In the genomic region with DNA sequence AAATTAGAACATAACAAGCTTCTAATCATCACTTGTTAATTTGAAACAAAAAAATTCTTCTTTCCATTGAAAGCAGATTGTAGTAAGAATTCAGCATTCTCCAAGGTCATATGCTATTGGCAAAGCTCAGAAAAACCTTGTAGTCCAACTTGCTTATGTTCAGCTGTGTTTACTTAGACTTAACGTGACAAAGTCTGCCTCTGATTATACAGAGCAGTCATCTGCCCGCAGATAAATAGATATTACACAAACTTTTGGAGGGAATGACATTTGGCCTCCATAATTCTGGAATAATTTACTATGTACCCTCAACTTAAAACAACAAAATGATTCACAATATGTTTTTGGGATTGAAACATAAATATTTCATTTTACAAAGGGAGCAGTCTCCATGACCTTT, we compare ENCODE assay signal across 19 cellular contexts. TPM values are rescaled to one million over a fixed set of nuclear protein-coding genes. Genes with fewer than 3 reads are reported as not detected.
DNase-seq lines count a peak whose midpoint lies in the region; ATAC-seq and TF ChIP-seq lines count a peak whose summit lies in the region.
"Had no signal": no experiment of that assay in that cellular context is flagged by ENCODE, and none has a peak within 500 bp of the region (broad histone marks: within the 10 kb centered on the region; RNA-seq: fewer than 3 reads in every experiment).

No MANE protein-coding gene starts in this region.

- TF ChIP-seq CTCF in HFFc6 (IDR thresholded peaks at IDR 0.05), result no peak

- H3K36me3 ChIP-seq in neuronal stem cell (replicated peaks in 1 of 2; ENCODE audit: control insufficient read depth in 2 of 2, insufficient read depth in 2 of 2, low read length in 2 of 2), result no peaks in the 10 kb centered on the region
- H3K36me3 ChIP-seq: BLaER1, SJCRH30 had no signal

- peak overlapping the region; percentile 44; the same call in 1 of the 2 replicates for H3K27ac Mint-ChIP-seq in HFFc6
- H3K27ac Mint-ChIP-seq in naive thymus-derived CD8-positive, alpha-beta T cell, result no peak overlapping the region
- H3K27ac Mint-ChIP-seq: CD8-positive, alpha-beta memory T cell had no signal

- H3K9me3 Mint-ChIP-seq in HFFc6, result no peaks in the 10 kb centered on the region
- H3K9me3 Mint-ChIP-seq in naive thymus-derived CD8-positive, alpha-beta T cell, result no peaks in the 10 kb centered on the region
- H3K9me3 Mint-ChIP-seq: CD8-positive, alpha-beta memory T cell had no signal

- WGBS in neuronal stem cell (ENCODE audit: extremely low coverage in 2 of 2, insufficient read length in 2 of 2, insufficient replicate concordance in 1 of 2), 2 donors, result no CpG with 5 or more reads among the region's 2 CpGs

- no peak overlapping the region for H4K91ac ChIP-seq in neuronal stem cell (ENCODE audit: low read depth, low read length, poor library complexity)

- H3K9me3 ChIP-seq in neuronal stem cell (replicated peaks in 1 of 2; ENCODE audit: control insufficient read depth in 2 of 2, insufficient read depth in 1 of 2, low read depth in 1 of 2, low read length in 2 of 2), result peaks cover 0 to 1% of the 10 kb centered on the region in 2 donors
- H3K9me3 ChIP-seq: BLaER1, SJCRH30 had no signal

- H3K79me1 ChIP-seq in neuronal stem cell (ENCODE audit: low read depth, low read length), result no peaks in the 10 kb centered on the region

- no peak overlapping the region for H2BK15ac ChIP-seq in neuronal stem cell (ENCODE audit: low read length)

- peak overlapping the region; percentile 26 for H2AFZ ChIP-seq in neuronal stem cell (ENCODE audit: low read length)

- H2AK5ac ChIP-seq in neuronal stem cell (ENCODE audit: low read depth, low read length), result no peak overlapping the region

- peaks cover 28% of the 10 kb centered on the region for H3K36me3 Mint-ChIP-seq in HFFc6 (ENCODE audit: low read depth)
- no peaks in the 10 kb centered on the region for H3K36me3 Mint-ChIP-seq in naive thymus-derived CD8-positive, alpha-beta T cell
- H3K36me3 Mint-ChIP-seq: CD8-positive, alpha-beta memory T cell had no signal

- no peak overlapping the region for H3K27ac ChIP-seq in neuronal stem cell (replicated peaks; ENCODE audit: low read length)
- H3K27ac ChIP-seq: BLaER1, HL-60, SJCRH30 had no signal

- H3K9ac ChIP-seq in neuronal stem cell (ENCODE audit: low read depth, low read length, poor library complexity), result no peak overlapping the region
- H3K9ac ChIP-seq: BLaER1 had no signal

- H3K4me1 Mint-ChIP-seq in HFFc6 (ENCODE audit: low read depth), result peaks cover 78% of the 10 kb centered on the region
- H3K4me1 Mint-ChIP-seq in naive thymus-derived CD8-positive, alpha-beta T cell, result no peaks in the 10 kb centered on the region
- H3K4me1 Mint-ChIP-seq: CD8-positive, alpha-beta memory T cell had no signal

- no peak for ATAC-seq in GM21423 (IDR thresholded peaks at IDR 0.05; ENCODE audit: unreplicated experiment)
- no peak for ATAC-seq in naive thymus-derived CD8-positive, alpha-beta T cell
- no peak for ATAC-seq in HG03565 (IDR thresholded peaks at IDR 0.05; ENCODE audit: unreplicated experiment)
- ATAC-seq: HCT116 had no signal

- no peaks in the 10 kb centered on the region for H3K27me3 ChIP-seq in neuronal stem cell (ENCODE audit: control insufficient read depth in 3 of 3, insufficient read depth in 3 of 3, low read depth in 1 of 3, low read length in 3 of 3)
- H3K27me3 ChIP-seq: BLaER1, SJCRH30 had no signal

- DNase-seq in AG20443 (ENCODE audit: low spot score) (peak; percentile 46), HFFc6 (no peak), epidermal melanocyte (ENCODE audit: insufficient read length, low spot score) (peak; percentile 19), neuronal stem cell (ENCODE audit: low spot score) (no peak)
- no peak for DNase-seq in naive thymus-derived CD8-positive, alpha-beta T cell
- DNase-seq: CD8-positive, alpha-beta memory T cell; KG1; NCI-H1092; NCI-H1930; NCI-H2171 treated with DMSO at 0.1 percent for 48 hours; NCI-H774; SJCRH30; SW 1271 had no signal

- H2BK120ac ChIP-seq in neuronal stem cell (ENCODE audit: low read depth, low read length), result no peak overlapping the region

- peak overlapping the region; percentile 68 for H3K4me3 Mint-ChIP-seq in HFFc6
- H3K4me3 Mint-ChIP-seq in naive thymus-derived CD8-positive, alpha-beta T cell, result no peak overlapping the region
- H3K4me3 Mint-ChIP-seq: CD8-positive, alpha-beta memory T cell had no signal

- H3K4me3 ChIP-seq in neuronal stem cell (ENCODE audit: low read length in 2 of 2), result no peak overlapping the region
- H3K4me3 ChIP-seq: BLaER1, SJCRH30 had no signal

- POLR2A ChIA-PET in naive thymus-derived CD8-positive, alpha-beta T cell (lab: Charles Lee), result no interaction called here

- H3K4me2 ChIP-seq in neuronal stem cell (ENCODE audit: insufficient read depth, low read length, poor library complexity, severe bottlenecking), result no peak overlapping the region
- H3K4me2 ChIP-seq: BLaER1 had no signal

- H3K27me3 Mint-ChIP-seq in HFFc6 (ENCODE audit: insufficient read depth), result no peaks in the 10 kb centered on the region
- H3K27me3 Mint-ChIP-seq in naive thymus-derived CD8-positive, alpha-beta T cell, result peaks cover 12 to 25% (median 14%) of the 10 kb centered on the region in 5 donors

- H4K8ac ChIP-seq in neuronal stem cell (ENCODE audit: low read depth, low read length), result no peak overlapping the region

- no peak overlapping the region for H3K4ac ChIP-seq in neuronal stem cell (ENCODE audit: low read length)

- H3K4me1 ChIP-seq in neuronal stem cell (ENCODE audit: control insufficient read depth in 2 of 2, insufficient read depth in 1 of 2, low read depth in 1 of 2, low read length in 2 of 2), result peaks cover 3 to 21% of the 10 kb centered on the region in 2 donors
- H3K4me1 ChIP-seq: BLaER1 had no signal

- no peak overlapping the region for H3K23ac ChIP-seq in neuronal stem cell (ENCODE audit: low read depth, low read length, poor library complexity)

- no peak overlapping the region for H2BK12ac ChIP-seq in neuronal stem cell (ENCODE audit: low read length)

- no peak overlapping the region for H2BK5ac ChIP-seq in neuronal stem cell (ENCODE audit: low read length)

- H3K18ac ChIP-seq in neuronal stem cell (ENCODE audit: low read length), result no peak overlapping the region

- H3K14ac ChIP-seq in neuronal stem cell (ENCODE audit: low read length), result no peak overlapping the region

RNA-seq across cellular contexts. Expression of a gene that starts 45.8 kb away (rescaled TPM):
- 10 to 100 TPM; 36.6 to 99.7 (median 40.6) TPM for total RNA-seq in HFFc6 (2021; fragmentation: NEBNext Ultra II Directional; extraction: Animal tissue kit (Norgen Biotek cat#: 25700))
- polyA plus RNA-seq in neuronal stem cell (2013, experiment 1 of 2), result 0.03 TPM
- polyA plus RNA-seq in neuronal stem cell (2013, experiment 2 of 2), result 0.03 TPM
- total RNA-seq in naive thymus-derived CD8-positive, alpha-beta T cell, result not detected
- not detected for polyA plus RNA-seq in naive thymus-derived CD8-positive, alpha-beta T cell
- total RNA-seq: MCF 10A had no signal
- polyA plus RNA-seq: CD8-positive, alpha-beta memory T cell had no signal

Comparison
In these comparisons a context has a peak if more than half of its experiments do, and no peak if none do; other contexts are left out.
1. DNase-seq: peak in AG20443 (single experiment) and epidermal melanocyte (single experiment); none in HFFc6 (single experiment), neuronal stem cell (single experiment) and naive thymus-derived CD8-positive, alpha-beta T cell (0 of 10).
2. RNA of a gene that starts 45.8 kb away (total RNA-seq): 36.6 to 99.7 TPM in HFFc6; not detected in naive thymus-derived CD8-positive, alpha-beta T cell; every median in the first group is over 10 times any median in the second.